In genomic region chr4:99471896-99472295, GRCh38 we compare ENCODE assay signal across 33 cellular contexts. TPM values are rescaled to one million over a fixed set of nuclear protein-coding genes. Genes with fewer than 3 reads are reported as not detected.
"Had no signal": no experiment of that assay in that cellular context is flagged by ENCODE, and none has a peak within 500 bp of the region (broad histone marks: within the 10 kb centered on the region; RNA-seq: fewer than 3 reads in every experiment).

No MANE protein-coding gene starts in this region.

- H3K79me2 ChIP-seq: parathyroid adenoma had no signal

- H2AFZ ChIP-seq: neural progenitor cell, parathyroid adenoma had no signal

- ATAC-seq: natural killer cell; psoas muscle; right cardiac atrium; sciatic nerve; stimulated activated memory B cell treated with anti-CD40 and anti-IgM and Interleukin-4, amounts not matched to agents 10 μg/mL and 1 μg/mL and 100 μg/mL, for 72 hours; stimulated activated naive CD8-positive, alpha-beta T cell treated with anti-CD3 and anti-CD28 coated beads, Interleukin-15, amount 100 ng/mL, for 72 hours; stimulated activated naive CD8-positive, alpha-beta T cell treated with anti-CD3 and anti-CD28 coated beads, Interleukin-15, Interleukin-2, amounts not matched to agents 100 U/mL and 50 U/mL, for 24 hours; upper lobe of right lung had no signal

- H3K4me1 ChIP-seq: neural progenitor cell, parathyroid adenoma, psoas muscle, spleen, suprapubic skin, testis, tibial artery, transverse colon, upper lobe of right lung, uterus had no signal

- DNase-seq: natural killer cell; occipital lobe; ovary; posterior cingulate gyrus; psoas muscle; right cardiac atrium; spleen; stimulated activated CD4-positive, alpha-beta T cell treated with anti-CD3 and anti-CD28 coated beads, Interleukin-12 subunit alpha, Interleukin-12 subunit beta, amount 100 ng/mL, for 4 hours; stimulated activated CD4-positive, alpha-beta T cell treated with anti-CD3 and anti-CD28 coated beads, Interleukin-1b, Interleukin-23, amount 100 ng/mL, for 48 hours; stimulated activated CD4-positive, alpha-beta T cell treated with anti-CD3 and anti-CD28 coated beads, Interleukin-4, amount 100 ng/mL, for 1 hour; stimulated activated CD4-positive, alpha-beta T cell treated with anti-CD3 and anti-CD28 coated beads, Interleukin-4, amount 100 ng/mL, for 4 hours; stimulated activated CD8-positive, alpha-beta memory T cell treated with anti-CD3 and anti-CD28 coated beads, Interleukin-4, amount 100 ng/mL, for 48 hours; stimulated activated naive CD4-positive, alpha-beta T cell; stimulated activated naive CD8-positive, alpha-beta T cell treated with anti-CD3 and anti-CD28 coated beads, Interleukin-15, amount 100 ng/mL, for 72 hours; stimulated activated naive CD8-positive, alpha-beta T cell treated with anti-CD3 and anti-CD28 coated beads, Interleukin-15, Interleukin-2, amounts not matched to agents 100 U/mL and 50 U/mL, for 24 hours; substantia nigra; testis; tibial artery; transverse colon; upper lobe of right lung; uterus had no signal

- H3K9me3 ChIP-seq: ovary, psoas muscle, spleen, suprapubic skin, testis, tibial artery, transverse colon, upper lobe of right lung, uterus had no signal

- H3K36me3 ChIP-seq: neural progenitor cell, ovary, spleen, suprapubic skin, tibial artery, transverse colon, upper lobe of right lung, uterus had no signal

- H3K4me3 ChIP-seq: neural progenitor cell, ovary, psoas muscle, skin epidermis, smooth muscle cell, spleen, suprapubic skin, testis, tibial artery, transverse colon, upper lobe of right lung, uterus had no signal

- H3K27me3 ChIP-seq: neural progenitor cell, ovary, testis, tibial artery, transverse colon, upper lobe of right lung, uterus had no signal

- H3K9ac ChIP-seq: neural progenitor cell, parathyroid adenoma had no signal

- H3K4me2 ChIP-seq: neural progenitor cell, smooth muscle cell had no signal

- H3K27ac ChIP-seq: neural progenitor cell, ovary, parathyroid adenoma, psoas muscle, skin epidermis, spleen, suprapubic skin, testis, tibial artery, transverse colon, upper lobe of right lung, uterus had no signal

RNA-seq across cellular contexts. Expression of gene ADH7, which starts 36.8 kb away (rescaled TPM):
- total RNA-seq: natural killer cell, occipital lobe, osteoblast, ovary, progenitor cell of endocrine pancreas, psoas muscle, renal cortical epithelial cell, right cardiac atrium, sciatic nerve, smooth muscle cell, spleen, testis, transverse colon, upper lobe of right lung, urinary bladder, uterus had no signal
- polyA plus RNA-seq: neural cell, ovary, psoas muscle, smooth muscle cell, urinary bladder had no signal

RNA-seq across cellular contexts. Expression of gene C4orf17, which starts 38.9 kb away (rescaled TPM):
- total RNA-seq: natural killer cell, occipital lobe, osteoblast, ovary, progenitor cell of endocrine pancreas, psoas muscle, renal cortical epithelial cell, right cardiac atrium, sciatic nerve, smooth muscle cell, spleen, suprapubic skin, transverse colon, upper lobe of right lung, urinary bladder, uterus had no signal
- polyA plus RNA-seq: neural cell, ovary, psoas muscle, right cardiac atrium, smooth muscle cell, spleen, urinary bladder had no signal
